17 cellular contexts compared by ENCODE assay signal in genomic region chr1:29669912-29670311, GRCh38.
"Had no signal": no experiment of that assay in that cellular context is flagged by ENCODE, and none has a peak within 500 bp of the region (broad histone marks: within the 10 kb centered on the region; RNA-seq: fewer than 3 reads in every experiment).

No MANE protein-coding gene starts in this region.

- H3K27ac Mint-ChIP-seq: activated B cell treated with CpG ODN at 0.5 μM for 24 hours; activated CD4-positive, alpha-beta T cell treated with anti-CD3 and anti-CD28 coated beads, Interleukin-2, amount 10 ng/mL, durations not matched to agents 24 days and 14 days had no signal

- H3K27me3 ChIP-seq: gastrocnemius medialis had no signal

- H3K36me3 ChIP-seq: cardiac muscle cell, gastrocnemius medialis, heart right ventricle, left ventricle myocardium inferior, transverse colon had no signal

- H3K27ac ChIP-seq: cardiac muscle cell, gastrocnemius medialis, heart right ventricle, left ventricle myocardium inferior, transverse colon had no signal

- FAIRE-seq: astrocyte, colon, keratinocyte, small intestine, TTC549 had no signal

- ATAC-seq: gastrocnemius medialis, heart right ventricle had no signal

- H3K4me3 Mint-ChIP-seq: activated B cell treated with CpG ODN at 0.5 μM for 24 hours; activated CD4-positive, alpha-beta T cell treated with anti-CD3 and anti-CD28 coated beads, Interleukin-2, amount 10 ng/mL, durations not matched to agents 24 days and 14 days had no signal

- H3K4me1 Mint-ChIP-seq: activated B cell treated with CpG ODN at 0.5 μM for 24 hours; activated CD4-positive, alpha-beta T cell treated with anti-CD3 and anti-CD28 coated beads, Interleukin-2, amount 10 ng/mL, durations not matched to agents 24 days and 14 days had no signal

- H3K9me3 ChIP-seq: gastrocnemius medialis, heart right ventricle, left ventricle myocardium inferior, transverse colon had no signal

- H3K4me1 ChIP-seq: gastrocnemius medialis, heart right ventricle, left ventricle myocardium inferior, transverse colon had no signal

- H3K9me3 Mint-ChIP-seq: activated B cell treated with CpG ODN at 0.5 μM for 24 hours; activated CD4-positive, alpha-beta T cell treated with anti-CD3 and anti-CD28 coated beads, Interleukin-2, amount 10 ng/mL, durations not matched to agents 24 days and 14 days had no signal

- H3K4me3 ChIP-seq: cardiac muscle cell, gastrocnemius medialis, heart right ventricle, left ventricle myocardium inferior, transverse colon had no signal

- DNase-seq: activated B cell treated with CpG ODN at 0.5 μM for 24 hours; activated CD4-positive, alpha-beta T cell treated with anti-CD3 and anti-CD28 coated beads, Interleukin-2, amount 10 ng/mL, durations not matched to agents 24 days and 14 days; activated naive CD4-positive, alpha-beta T cell; effector CD4-positive, alpha-beta T cell; gastrocnemius medialis; heart right ventricle; left ventricle myocardium inferior; small intestine; stimulated activated naive CD4-positive, alpha-beta T cell; substantia nigra; T-helper 2 cell; transverse colon had no signal
